ENCODE assay signal across 8 cellular contexts in the genomic region with DNA sequence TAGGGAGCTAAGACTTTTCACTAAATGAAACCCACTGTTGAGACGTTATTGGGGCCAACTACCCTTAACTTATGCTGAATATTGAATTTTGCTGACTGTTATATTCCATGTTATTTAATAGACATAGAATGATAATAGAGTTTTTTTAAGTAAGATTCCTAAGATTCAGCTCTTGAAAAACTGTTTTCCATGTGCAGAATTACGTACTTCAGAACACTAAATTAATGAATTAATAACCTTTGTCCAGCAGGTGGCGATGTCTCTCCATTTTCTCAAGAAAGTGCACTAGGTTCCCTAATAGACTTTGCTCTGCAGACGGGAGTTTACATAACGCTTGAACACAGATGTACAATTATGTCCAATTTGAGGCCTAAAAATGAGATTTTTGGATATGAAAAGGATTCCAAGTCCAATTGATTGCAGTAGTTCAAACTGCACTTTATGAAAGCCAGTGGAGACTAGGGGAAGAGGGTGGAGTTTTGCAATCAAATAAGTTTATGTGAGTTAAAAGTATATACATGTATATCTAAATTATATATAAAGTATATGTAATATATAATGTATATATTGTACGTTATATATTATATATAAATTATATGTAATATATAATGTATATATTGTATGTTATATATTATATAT.
DNase-seq lines count a peak whose midpoint lies in the region; ATAC-seq lines count a peak whose summit lies in the region.

No MANE protein-coding gene starts in this region.

- H3K36me3 ChIP-seq in skeletal muscle satellite cell (ENCODE audit: insufficient read depth, low read length): no peaks in the 10 kb centered on the region

- 11% methylated on average over 6 of the region's 6 CpGs for WGBS in right cardiac atrium

- H3K9ac ChIP-seq in skeletal muscle satellite cell (ENCODE audit: low read depth, low read length): peak overlapping the region; percentile 2

- H3K27ac ChIP-seq in right cardiac atrium (ENCODE audit: low read length): no peak overlapping the region

- peak; percentile 50 for DNase-seq in NK-92 treated with Interleukin-12 subunit alpha and Interleukin-12 subunit beta, amount 100 ng/mL, for 24 hours (lab: John Stamatoyannopoulos, UW)
- DNase-seq in NK-92 (lab: John Stamatoyannopoulos, UW; ENCODE audit: unreplicated experiment): no peak
- DNase-seq in NCI-H1436 treated with DMSO at 0.1 percent for 48 hours (lab: John Stamatoyannopoulos, UW): peak; percentile 13
- peak; percentile 80 for DNase-seq in SKM-1 (lab: John Stamatoyannopoulos, UW; ENCODE audit: unreplicated experiment)
- peak; percentile 79 for DNase-seq in amniotic stem cell (lab: John Stamatoyannopoulos, UW)
- DNase-seq in right cardiac atrium: no peak

- H3K4me2 ChIP-seq in skeletal muscle satellite cell (ENCODE audit: low read length): no peak overlapping the region

- H3K27me3 ChIP-seq in right cardiac atrium (ENCODE audit: control insufficient read depth, insufficient read depth): no peaks in the 10 kb centered on the region
- H3K27me3 ChIP-seq in skeletal muscle satellite cell (ENCODE audit: control insufficient read depth, insufficient read depth, low read length): no peaks in the 10 kb centered on the region

- intact Hi-C loops in right cardiac atrium (cut with DNase I): loop anchor here in 2 of 4 donors (5.0 kb wide), 2 partner anchors 403 to 488 kb away; no protein-coding TSS in a partner anchor

- H3K9me3 ChIP-seq in right cardiac atrium (ENCODE audit: control insufficient read depth, low read length) (no peaks in the 10 kb centered on the region), skeletal muscle satellite cell (replicated peaks; ENCODE audit: low read length) (no peaks in the 10 kb centered on the region)

- no peak overlapping the region for H3K4me3 ChIP-seq in right cardiac atrium (ENCODE audit: low read length)
- H3K4me3 ChIP-seq in skeletal muscle satellite cell (ENCODE audit: low read length): no peak overlapping the region

- ATAC-seq in right cardiac atrium: peak; percentile 71 to 80
- ATAC-seq in GM18870 (IDR thresholded peaks at IDR 0.05; ENCODE audit: unreplicated experiment): no peak

- H3K4me1 ChIP-seq in right cardiac atrium (ENCODE audit: control insufficient read depth, insufficient read depth, low read length) (no peaks in the 10 kb centered on the region), skeletal muscle satellite cell (ENCODE audit: control insufficient read depth, insufficient read depth, low read length) (peaks cover 42% of the 10 kb centered on the region)

Comparison
In these comparisons a context has a peak if more than half of its experiments do, and no peak if none do; other contexts are left out.
1. DNase-seq: peak in NK-92 treated with Interleukin-12 subunit alpha and Interleukin-12 subunit beta, amount 100 ng/mL, for 24 hours (single experiment), NCI-H1436 treated with DMSO at 0.1 percent for 48 hours (single experiment), SKM-1 (single experiment) and amniotic stem cell (single experiment); none in NK-92 (single experiment) and right cardiac atrium (0 of 3).